17 cellular contexts compared by ENCODE assay signal in the genomic region with DNA sequence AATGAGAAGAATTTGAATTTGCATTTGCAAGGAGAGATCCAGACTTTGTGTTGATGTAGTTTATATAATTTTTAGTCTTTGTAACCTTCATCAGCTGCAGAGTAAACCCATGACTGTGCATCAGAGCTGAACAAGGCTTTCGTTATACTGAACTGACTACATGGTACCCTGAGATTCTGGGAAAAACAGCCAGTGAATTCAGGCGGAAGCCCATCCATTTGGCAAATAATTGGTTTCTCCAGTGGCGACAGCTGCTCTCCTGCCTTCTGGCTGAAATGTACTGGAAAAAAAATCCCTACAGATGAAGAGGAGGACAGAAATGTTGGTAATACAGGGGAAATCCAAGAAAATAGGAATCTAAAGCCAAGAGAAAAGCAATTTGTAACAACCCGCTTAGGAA.
DNase-seq lines count a peak whose midpoint lies in the region; TF ChIP-seq lines count a peak whose summit lies in the region.
"Had no signal": no experiment of that assay in that cellular context is flagged by ENCODE, and none has a peak within 500 bp of the region (broad histone marks: within the 10 kb centered on the region; RNA-seq: fewer than 3 reads in every experiment).

No MANE protein-coding gene starts in this region.

- no peaks in the 10 kb centered on the region for H3K9me3 Mint-ChIP-seq in glutamatergic neuron (ENCODE audit: unreplicated experiment)
- H3K9me3 Mint-ChIP-seq: CD14-positive monocyte had no signal

- 85 to 95% (median 89%) methylated on average over 4 of the region's 4 CpGs for WGBS in spleen, 5 donors
- 85 to 91% methylated on average over 4 of the region's 4 CpGs for WGBS in thyroid gland, 2 donors

- H3K4me1 ChIP-seq in spleen, result no peaks in the 10 kb centered on the region
- H3K4me1 ChIP-seq in thyroid gland, result no peaks in the 10 kb centered on the region
- H3K4me1 ChIP-seq: Peyer's patch, SJSA1 had no signal

- no peak overlapping the region for H3K27ac ChIP-seq in spleen
- no peak overlapping the region for H3K27ac ChIP-seq in thyroid gland
- H3K27ac ChIP-seq: KMS-11, Peyer's patch, SJSA1 had no signal

- no peaks in the 10 kb centered on the region for H3K27me3 Mint-ChIP-seq in glutamatergic neuron (ENCODE audit: unreplicated experiment)

- no peaks in the 10 kb centered on the region for H3K36me3 Mint-ChIP-seq in glutamatergic neuron (ENCODE audit: unreplicated experiment)
- H3K36me3 Mint-ChIP-seq: CD14-positive monocyte had no signal

- TF ChIP-seq POLR2A in spleen (IDR thresholded peaks at IDR 0.05) (no peak), thyroid gland (IDR thresholded peaks at IDR 0.05) (no peak)

- peak; percentile 87 for DNase-seq in NCI-H2171 (lab: John Stamatoyannopoulos, UW)
- peak; percentile 92 for DNase-seq in NCI-H446 treated with DMSO at 0.1 percent for 48 hours (lab: John Stamatoyannopoulos, UW)
- DNase-seq in glutamatergic neuron, result peak; percentile 28
- DNase-seq in retina, result peak; percentile 50
- no peak for DNase-seq in stimulated activated CD4-positive, alpha-beta T cell treated with anti-CD3 and anti-CD28 coated beads, Interleukin-2, amount 100 ng/mL, for 48 hours
- DNase-seq in spleen, result no peak
- no peak for DNase-seq in thyroid gland
- DNase-seq: DND-41; MV-4-11; NCI-H2081; NCI-H226; NCI-H526; NK-92 treated with Interleukin-12 subunit alpha and Interleukin-12 subunit beta, amount 100 ng/mL, for 24 hours; Peyer's patch had no signal

- intact Hi-C loops in spleen (cut with DNase I; ENCODE audit: low total_unique reads), result no loop called here
- intact Hi-C loops in thyroid gland (cut with DNase I), result no loop called here

- H3K4me3 ChIP-seq in spleen (no peak overlapping the region), thyroid gland (replicated peaks in 1 of 3) (no peak overlapping the region)
- H3K4me3 ChIP-seq: Peyer's patch, SJSA1 had no signal

- H3K27me3 ChIP-seq in spleen (replicated peaks in 1 of 7) (no peaks in the 10 kb centered on the region), thyroid gland (no peaks in the 10 kb centered on the region)
- H3K27me3 ChIP-seq: Peyer's patch, SJSA1 had no signal

- H3K36me3 ChIP-seq in spleen (no peaks in the 10 kb centered on the region), thyroid gland (no peaks in the 10 kb centered on the region)
- H3K36me3 ChIP-seq: Peyer's patch, SJSA1 had no signal

- H3K4me1 Mint-ChIP-seq in glutamatergic neuron (ENCODE audit: low read depth, unreplicated experiment), result peaks cover 16% of the 10 kb centered on the region
- H3K4me1 Mint-ChIP-seq: CD14-positive monocyte had no signal

- no peak for TF ChIP-seq CTCF in glutamatergic neuron (IDR thresholded peaks at IDR 0.05; ENCODE audit: partially characterized antibody, unreplicated experiment)
- no peak for TF ChIP-seq CTCF in spleen (IDR thresholded peaks at IDR 0.05 in 8 of 11, conservative IDR thresholded peaks at IDR 0.05 in 3 of 11)
- no peak for TF ChIP-seq CTCF in thyroid gland (IDR thresholded peaks at IDR 0.05)

- H3K27ac Mint-ChIP-seq in glutamatergic neuron (ENCODE audit: unreplicated experiment), result peak overlapping the region; percentile 94
- H3K27ac Mint-ChIP-seq: CD14-positive monocyte had no signal

- H3K9me3 ChIP-seq in spleen (no peaks in the 10 kb centered on the region), thyroid gland (no peaks in the 10 kb centered on the region)
- H3K9me3 ChIP-seq: Peyer's patch had no signal

- peak overlapping the region; percentile 68 for H3K4me3 Mint-ChIP-seq in glutamatergic neuron (ENCODE audit: unreplicated experiment)
- H3K4me3 Mint-ChIP-seq: CD14-positive monocyte had no signal

Comparison
In these comparisons a context has a peak if more than half of its experiments do, and no peak if none do; other contexts are left out.
1. DNase-seq: peak in NCI-H2171 (single experiment), NCI-H446 treated with DMSO at 0.1 percent for 48 hours (single experiment), glutamatergic neuron (single experiment) and retina (single experiment); none in stimulated activated CD4-positive, alpha-beta T cell treated with anti-CD3 and anti-CD28 coated beads, Interleukin-2, amount 100 ng/mL, for 48 hours (0 of 2), spleen (single experiment) and thyroid gland (0 of 2).